ENCODE assay signal across 8 cellular contexts in the genomic region with DNA sequence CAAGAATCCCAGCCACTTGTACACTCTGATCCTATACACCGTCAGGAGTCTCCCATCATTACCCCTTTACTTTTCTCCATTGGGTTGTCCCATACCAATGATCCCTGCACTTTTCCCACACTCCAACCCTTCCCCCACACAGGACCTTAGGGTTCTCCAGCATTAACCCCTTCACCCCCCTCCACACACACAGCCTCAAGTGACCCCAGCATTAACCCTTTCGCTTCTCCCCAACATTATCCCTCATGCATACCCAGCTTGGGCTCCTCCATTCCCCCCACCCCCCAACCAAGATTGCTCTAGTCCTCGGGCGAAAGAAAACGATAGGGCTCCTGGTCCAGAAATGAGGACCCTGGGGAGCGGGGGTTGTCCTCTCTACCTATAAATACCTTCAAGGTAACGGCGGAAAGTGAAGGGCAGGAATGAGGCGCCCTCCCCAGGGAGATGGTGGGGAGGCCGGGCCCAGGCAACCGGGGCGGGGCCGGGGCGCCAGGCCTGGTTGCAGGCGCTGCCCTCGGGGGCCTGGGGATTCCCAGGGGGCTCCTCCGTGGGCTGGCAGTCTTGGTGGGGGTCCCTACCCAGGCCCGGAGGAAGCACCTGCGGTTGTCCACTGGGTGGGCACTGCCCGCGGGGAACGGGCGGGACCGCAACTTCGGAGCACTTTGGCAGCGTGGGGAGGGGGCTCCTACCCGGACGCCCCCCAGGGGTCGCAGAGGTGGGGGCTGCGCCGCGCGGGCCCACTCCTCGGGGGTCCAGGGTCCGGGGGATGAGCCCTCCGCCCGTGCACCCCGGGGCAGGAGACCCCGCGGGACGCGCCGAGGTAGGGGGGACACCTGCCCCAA. TPM values are rescaled to one million over a fixed set of nuclear protein-coding genes. Genes with fewer than 3 reads are reported as not detected.
DNase-seq lines count a peak whose midpoint lies in the region; ATAC-seq and TF ChIP-seq lines count a peak whose summit lies in the region.

No MANE protein-coding gene starts in this region.

- no peaks in the 10 kb centered on the region for H3K36me3 ChIP-seq in BE2C
- H3K36me3 ChIP-seq in WERI-Rb-1 = no peaks in the 10 kb centered on the region
- no peaks in the 10 kb centered on the region for H3K36me3 ChIP-seq in iPS DF 6.9 (ENCODE audit: control insufficient read depth, insufficient read depth, low read length)

- H3K4me1 ChIP-seq in BE2C = peaks cover 8% of the 10 kb centered on the region
- H3K4me1 ChIP-seq in iPS DF 6.9 (ENCODE audit: control insufficient read depth, insufficient read depth, low read length) = peaks cover 5% of the 10 kb centered on the region

- H3K4me3 Mint-ChIP-seq in stimulated activated naive B cell treated with anti-CD40 and anti-IgM and Interleukin-4, amounts not matched to agents 10 μg/mL and 1 μg/mL and 100 μg/mL, for 72 hours = peak overlapping the region; percentile 75 to 83

- H3K9me3 ChIP-seq in BE2C (no peaks in the 10 kb centered on the region), WERI-Rb-1 (ENCODE audit: severe bottlenecking) (no peaks in the 10 kb centered on the region), iPS DF 6.9 (ENCODE audit: control insufficient read depth, insufficient read depth, low read length) (no peaks in the 10 kb centered on the region)

- peaks cover 22 to 39% of the 10 kb centered on the region in 2 donors for H3K36me3 Mint-ChIP-seq in stimulated activated naive B cell treated with anti-CD40 and anti-IgM and Interleukin-4, amounts not matched to agents 10 μg/mL and 1 μg/mL and 100 μg/mL, for 72 hours

- peaks cover 17 to 21% of the 10 kb centered on the region in 2 donors for H3K4me1 Mint-ChIP-seq in stimulated activated naive B cell treated with anti-CD40 and anti-IgM and Interleukin-4, amounts not matched to agents 10 μg/mL and 1 μg/mL and 100 μg/mL, for 72 hours

- no CpG with 5 or more reads among the region's 43 CpGs for WGBS in iPS DF 6.9 (ENCODE audit: insufficient coverage, insufficient read length)

- H3K27ac ChIP-seq in WERI-Rb-1 (no peak overlapping the region), iPS DF 6.9 (ENCODE audit: low read length) (no peak overlapping the region)

- no peaks in the 10 kb centered on the region for H3K27me3 Mint-ChIP-seq in stimulated activated naive B cell treated with anti-CD40 and anti-IgM and Interleukin-4, amounts not matched to agents 10 μg/mL and 1 μg/mL and 100 μg/mL, for 72 hours

- DNase-seq in BE2C (no peak), WERI-Rb-1 (no peak), iPS DF 6.9 (ENCODE audit: low read depth, low spot score) (no peak), NCI-H2107 (lab: John Stamatoyannopoulos, UW) (no peak), KG1 (lab: John Stamatoyannopoulos, UW) (no peak)
- DNase-seq in stimulated activated naive B cell treated with anti-CD40 and anti-IgM and Interleukin-4, amounts not matched to agents 10 μg/mL and 1 μg/mL and 100 μg/mL, for 72 hours = peak; percentile 38

- TF ChIP-seq CTCF in BE2C (IDR thresholded peaks at IDR 0.05; ENCODE audit: low read depth, low read length) = no peak
- no peak for TF ChIP-seq CTCF in WERI-Rb-1 (IDR thresholded peaks at IDR 0.05; ENCODE audit: low read depth, low read length)

- H3K4me3 ChIP-seq in BE2C (ENCODE audit: low read depth, low read length) (peak overlapping the region; percentile 56), WERI-Rb-1 (ENCODE audit: low read depth, low read length) (peak overlapping the region; percentile 63), iPS DF 6.9 (ENCODE audit: low read length) (peak overlapping the region; percentile 36; the same call in 1 of the 2 replicates)

- no peaks in the 10 kb centered on the region for H3K27me3 ChIP-seq in BE2C
- H3K27me3 ChIP-seq in WERI-Rb-1 (ENCODE audit: insufficient read depth, low read depth, severe bottlenecking) = no peaks in the 10 kb centered on the region
- no peaks in the 10 kb centered on the region for H3K27me3 ChIP-seq in iPS DF 6.9 (ENCODE audit: control insufficient read depth, insufficient read depth, low read length)

- H3K27ac Mint-ChIP-seq in stimulated activated naive B cell treated with anti-CD40 and anti-IgM and Interleukin-4, amounts not matched to agents 10 μg/mL and 1 μg/mL and 100 μg/mL, for 72 hours = peak overlapping the region; percentile 86

- peaks cover 3 to 10% of the 10 kb centered on the region in 2 donors for H3K9me3 Mint-ChIP-seq in stimulated activated naive B cell treated with anti-CD40 and anti-IgM and Interleukin-4, amounts not matched to agents 10 μg/mL and 1 μg/mL and 100 μg/mL, for 72 hours

- ATAC-seq in GM19397 (IDR thresholded peaks at IDR 0.05; ENCODE audit: unreplicated experiment) (peak; percentile 10), HG02884 (IDR thresholded peaks at IDR 0.05; ENCODE audit: unreplicated experiment) (no peak)
- peak; percentile 41 to 48 for ATAC-seq in stimulated activated naive B cell treated with anti-CD40 and anti-IgM and Interleukin-4, amounts not matched to agents 10 μg/mL and 1 μg/mL and 100 μg/mL, for 72 hours (replicated peaks)

RNA-seq across cellular contexts. Expression of gene WIZ, which starts 0.8 kb away (rescaled TPM):
- polyA plus RNA-seq in BE2C (2012; ENCODE audit: insufficient read depth, insufficient read length, low read depth) = 119 TPM

RNA-seq across cellular contexts. Expression of gene RASAL3, which starts 15.3 kb away (rescaled TPM):
- polyA plus RNA-seq in BE2C (2012; ENCODE audit: insufficient read depth, insufficient read length, low read depth) = not detected

RNA-seq across cellular contexts. Expression of gene AKAP8L, which starts 30.2 kb away (rescaled TPM):
- polyA plus RNA-seq in BE2C (2012; ENCODE audit: insufficient read depth, insufficient read length, low read depth) = 405 TPM

RNA-seq across cellular contexts. Expression of gene PGLYRP2, which starts 30.3 kb away (rescaled TPM):
- not detected for polyA plus RNA-seq in BE2C (2012; ENCODE audit: insufficient read depth, insufficient read length, low read depth)

RNA-seq across cellular contexts. Expression of gene CYP4F22, which starts 59.3 kb away (rescaled TPM):
- polyA plus RNA-seq in BE2C (2012; ENCODE audit: insufficient read depth, insufficient read length, low read depth) = not detected
